In genomic region chr7:112864380-112864779, GRCh38 we compare ENCODE assay signal across 9 cellular contexts.
"Had no signal": no experiment of that assay in that cellular context is flagged by ENCODE, and none has a peak within 500 bp of the region (broad histone marks: within the 10 kb centered on the region; RNA-seq: fewer than 3 reads in every experiment).

No MANE protein-coding gene starts in this region.

- H3K9me3 ChIP-seq: HAP-1 had no signal

- ATAC-seq: GM23338, HCT116 had no signal

- DNase-seq: GM23248, GOT3, H7, H9, HCEC 1CT, HFFc6 had no signal

- H3K27ac ChIP-seq: GM23248 had no signal

- H3K36me3 ChIP-seq: HAP-1 had no signal

- H3K4me3 ChIP-seq: GM23248, GM23338, HAP-1 had no signal

- H3K4me1 ChIP-seq: HAP-1 had no signal
